Comparison of ENCODE assay signal across 22 cellular contexts in genomic region chr3:102400142-102400541, GRCh38. TPM values are rescaled to one million over a fixed set of nuclear protein-coding genes. Genes with fewer than 3 reads are reported as not detected.
DNase-seq lines count a peak whose midpoint lies in the region; ATAC-seq, FAIRE-seq and TF ChIP-seq lines count a peak whose summit lies in the region.
"Had no signal": no experiment of that assay in that cellular context is flagged by ENCODE, and none has a peak within 500 bp of the region (broad histone marks: within the 10 kb centered on the region; RNA-seq: fewer than 3 reads in every experiment).

No MANE protein-coding gene starts in this region.

- H3K56ac ChIP-seq in IMR-90 (ENCODE audit: extremely low read depth, insufficient read depth, low read length), result no peak overlapping the region

- no peak for TF ChIP-seq RAD21 in IMR-90 (IDR thresholded peaks at IDR 0.05; ENCODE audit: low read length)

- peak overlapping the region; percentile 43 for H3K27ac ChIP-seq in AG04450 (ENCODE audit: low read depth, low read length)
- no peak overlapping the region for H3K27ac ChIP-seq in IMR-90 (ENCODE audit: insufficient read depth, low read length)
- peak overlapping the region; percentile 98 for H3K27ac ChIP-seq in mesenchymal stem cell (ENCODE audit: low read length, poor library complexity, severe bottlenecking)
- H3K27ac ChIP-seq in spleen, result no peak overlapping the region
- H3K27ac ChIP-seq: ovary had no signal

- no peak overlapping the region for H3K4me2 ChIP-seq in IMR-90 (ENCODE audit: low read depth, low read length)
- H3K4me2 ChIP-seq in mesenchymal stem cell (ENCODE audit: low read length, poor library complexity, severe bottlenecking), result no peak overlapping the region

- H3K18ac ChIP-seq in IMR-90 (ENCODE audit: low read depth, low read length) (no peak overlapping the region; the same call in 1 of the 2 replicates), mesenchymal stem cell (ENCODE audit: low read depth in 1 of 2, low read length in 2 of 2) (no peak overlapping the region)

- no peaks in the 10 kb centered on the region for H4K20me1 ChIP-seq in IMR-90 (ENCODE audit: insufficient read depth, low read length)

- H3K4me3 ChIP-seq in AG04450 (ENCODE audit: low read depth, low read length) (no peak overlapping the region), IMR-90 (ENCODE audit: insufficient read depth, low read depth, low read length) (no peak overlapping the region), bronchial epithelial cell (ENCODE audit: low read depth, low read length) (no peak overlapping the region), mesenchymal stem cell (ENCODE audit: insufficient read depth in 1 of 2, low read depth in 1 of 2, low read length in 2 of 2) (no peak overlapping the region), spleen (no peak overlapping the region)
- H3K4me3 ChIP-seq: ovary had no signal

- no peak overlapping the region; the same call in 1 of the 2 replicates for H4K5ac ChIP-seq in IMR-90 (ENCODE audit: low read depth, low read length)

- H2BK12ac ChIP-seq in mesenchymal stem cell (ENCODE audit: low read length in 2 of 2), result no peak overlapping the region

- H3K36me3 ChIP-seq in IMR-90 (ENCODE audit: control insufficient read depth, insufficient read depth, low read length) (no peaks in the 10 kb centered on the region), bronchial epithelial cell (ENCODE audit: control insufficient read depth, insufficient read depth, low read length) (no peaks in the 10 kb centered on the region), mesenchymal stem cell (ENCODE audit: control insufficient read depth in 1 of 2, insufficient read depth in 2 of 2, low read depth in 1 of 2, low read length in 2 of 2) (no peaks in the 10 kb centered on the region), spleen (no peaks in the 10 kb centered on the region)
- H3K36me3 ChIP-seq: ovary had no signal

- H3K9me1 ChIP-seq in IMR-90 (ENCODE audit: insufficient read depth, low read length), result no peaks in the 10 kb centered on the region

- in situ Hi-C loops in IMR-90 (cut with MboI; ENCODE audit: low sequenced_read_pairs), result no loop called here

- H3K4me1 ChIP-seq in IMR-90 (ENCODE audit: control insufficient read depth, insufficient read depth, low read length) (no peaks in the 10 kb centered on the region), mesenchymal stem cell (ENCODE audit: control insufficient read depth, insufficient read depth, low read depth, low read length) (peaks cover 5% of the 10 kb centered on the region), spleen (no peaks in the 10 kb centered on the region)
- H3K4me1 ChIP-seq: Caco-2 had no signal

- TF ChIP-seq CTCF in AG04450 (IDR thresholded peaks at IDR 0.05; ENCODE audit: low read depth, low read length) (no peak), IMR-90 (conservative IDR thresholded peaks at IDR 0.05; ENCODE audit: low read depth, low read length) (no peak), bronchial epithelial cell (IDR thresholded peaks at IDR 0.05; ENCODE audit: insufficient read depth, low read length, severe bottlenecking) (no peak), spleen (IDR thresholded peaks at IDR 0.05 in 8 of 11, conservative IDR thresholded peaks at IDR 0.05 in 3 of 11) (no peak)

- POLR2A ChIA-PET in AG04450 (lab: Yijun Ruan, JAX) (no interaction called here), IMR-90 (lab: Charles Lee; ENCODE audit: unreplicated experiment) (no interaction called here)

- BruUV-seq in IMR-90 (replicated peaks; lab: Mats Ljungman, UMichigan), result no TSS peak

- H2BK5ac ChIP-seq in IMR-90 (ENCODE audit: low read depth, low read length, poor library complexity, severe bottlenecking) (no peak overlapping the region), mesenchymal stem cell (ENCODE audit: low read depth, low read length, poor library complexity, severe bottlenecking) (peak overlapping the region; percentile 96)

- CTCF ChIA-PET in AG04450 (lab: Charles Lee) (no interaction called here), IMR-90 (lab: Yijun Ruan, JAX) (no interaction called here)

- H2AFZ ChIP-seq in IMR-90 (replicated peaks; ENCODE audit: low read length, poor library complexity) (peak overlapping the region; percentile 61), mesenchymal stem cell (ENCODE audit: low read depth, low read length) (no peak overlapping the region)

- H3K27me3 ChIP-seq in AG04450 (ENCODE audit: control insufficient read depth, insufficient read depth, low read length) (no peaks in the 10 kb centered on the region), IMR-90 (ENCODE audit: control insufficient read depth, insufficient read depth, low read length) (no peaks in the 10 kb centered on the region), bronchial epithelial cell (ENCODE audit: control insufficient read depth, insufficient read depth, low read length) (no peaks in the 10 kb centered on the region), mesenchymal stem cell (ENCODE audit: control insufficient read depth in 1 of 2, insufficient read depth in 1 of 2, low read length in 2 of 2) (no peaks in the 10 kb centered on the region), spleen (replicated peaks in 1 of 7) (no peaks in the 10 kb centered on the region)
- H3K27me3 ChIP-seq: ovary had no signal

- H3K14ac ChIP-seq in IMR-90 (replicated peaks; ENCODE audit: low read depth, low read length) (no peak overlapping the region), mesenchymal stem cell (ENCODE audit: low read length in 2 of 2) (no peak overlapping the region)

- H3K9me3 ChIP-seq in AG04450 (ENCODE audit: control insufficient read depth, insufficient read depth, low read length) (no peaks in the 10 kb centered on the region), IMR-90 (ENCODE audit: control insufficient read depth, insufficient read depth, low read length) (no peaks in the 10 kb centered on the region), mesenchymal stem cell (ENCODE audit: control insufficient read depth, low read length) (no peaks in the 10 kb centered on the region), spleen (no peaks in the 10 kb centered on the region)
- H3K9me3 ChIP-seq: Caco-2, ovary had no signal

- H3K4ac ChIP-seq in IMR-90 (ENCODE audit: low read depth, low read length) (no peak overlapping the region; the same call in 1 of the 2 replicates), mesenchymal stem cell (ENCODE audit: low read depth in 1 of 2, low read length in 2 of 2) (no peak overlapping the region)

- dilution Hi-C loops in IMR-90 (cut with HindIII; ENCODE audit: low sequenced_read_pairs, unreplicated experiment), result no loop called here

- H3K9ac ChIP-seq in IMR-90 (ENCODE audit: low read depth, low read length) (no peak overlapping the region), mesenchymal stem cell (ENCODE audit: low read length) (no peak overlapping the region)

- no peak overlapping the region for H4K8ac ChIP-seq in IMR-90 (ENCODE audit: low read depth in 2 of 2, low read length in 2 of 2)
- H4K8ac ChIP-seq in mesenchymal stem cell (ENCODE audit: low read length), result no peak overlapping the region

- H2BK20ac ChIP-seq in IMR-90 (ENCODE audit: low read depth, low read length), result no peak overlapping the region

- peak overlapping the region; percentile 13; the same call in 1 of the 2 replicates for H2BK120ac ChIP-seq in IMR-90 (ENCODE audit: low read depth, low read length)
- no peak overlapping the region for H2BK120ac ChIP-seq in mesenchymal stem cell (ENCODE audit: low read depth, low read length)

- FAIRE-seq in bronchial epithelial cell (lab: Jason Lieb, UNC), result peak; percentile 58
- FAIRE-seq: endometrium had no signal

- H2AK9ac ChIP-seq in IMR-90 (replicated peaks; ENCODE audit: low read depth, low read length, poor library complexity), result no peak overlapping the region

- H2AK5ac ChIP-seq in IMR-90 (ENCODE audit: low read depth, low read length) (no peak overlapping the region), mesenchymal stem cell (ENCODE audit: low read length, severe bottlenecking) (peak overlapping the region; percentile 44)

- H3K23ac ChIP-seq in IMR-90 (ENCODE audit: low read depth, low read length) (no peak overlapping the region), mesenchymal stem cell (ENCODE audit: low read length in 2 of 2) (no peak overlapping the region)

- WGBS in IMR-90 (ENCODE audit: extremely low coverage in 2 of 2, insufficient read length in 1 of 2), 2 experiments, result 94% methylated on average over 2 of the region's 5 CpGs; no CpG with 5 or more reads in 1 of the 2 experiments
- 78% methylated on average over 5 of the region's 5 CpGs for WGBS in mesenchymal stem cell
- WGBS in spleen, 5 donors, result 81 to 93% (median 88%) methylated on average over 5 of the region's 5 CpGs

- TF ChIP-seq POLR2A in IMR-90 (IDR thresholded peaks at IDR 0.05; ENCODE audit: low read depth, low read length), result no peak
- no peak for TF ChIP-seq POLR2A in spleen (IDR thresholded peaks at IDR 0.05)

- ATAC-seq in IMR-90 (ENCODE audit: low read depth), result no peak; the same call in 1 of the 2 replicates
- ATAC-seq: activated naive CD4-positive, alpha-beta T cell treated with anti-CD3 and anti-CD28 coated beads, Interleukin-2, amount 50 U/mL, for 72 hours; activated T-cell treated with anti-CD3 and anti-CD28 coated beads, Interleukin-2, amount 50 U/mL, for 4 hours; stimulated activated naive B cell treated with anti-CD40 and anti-IgM and Interleukin-4, amounts not matched to agents 10 μg/mL and 1 μg/mL and 100 μg/mL, for 72 hours had no signal

- H2BK15ac ChIP-seq in IMR-90 (ENCODE audit: low read depth, low read length) (no peak overlapping the region), mesenchymal stem cell (ENCODE audit: low read depth, poor library complexity, severe bottlenecking) (peak overlapping the region; percentile 63)

- no peak overlapping the region for H4K91ac ChIP-seq in IMR-90 (ENCODE audit: insufficient read depth, low read depth, low read length)
- no peak overlapping the region for H4K91ac ChIP-seq in mesenchymal stem cell (ENCODE audit: low read length)

- H3K79me1 ChIP-seq in IMR-90 (ENCODE audit: low read depth in 1 of 2, low read length in 2 of 2), result no peaks in the 10 kb centered on the region
- H3K79me1 ChIP-seq in mesenchymal stem cell (replicated peaks; ENCODE audit: low read length, poor library complexity, severe bottlenecking), result no peaks in the 10 kb centered on the region

- DNase-seq in AG04450 (ENCODE audit: low read depth, low spot score) (no peak), IMR-90 (peak; percentile 71), bronchial epithelial cell (ENCODE audit: low read depth) (peak; percentile 52), mesenchymal stem cell (peak; percentile 2), NCI-H69 (lab: John Stamatoyannopoulos, UW) (no peak), NCI-H526 treated with DMSO at 0.1 percent for 48 hours (lab: John Stamatoyannopoulos, UW) (no peak), GM19238 (ENCODE audit: insufficient read length, low spot score) (no peak), spleen (no peak)
- DNase-seq: activated CD4-positive, alpha-beta T cell treated with anti-CD3 and anti-CD28 coated beads, Interleukin-2, amount 50 U/mL, for 4 hours; activated T-cell treated with anti-CD3 and anti-CD28 coated beads, Interleukin-2, amount 50 U/mL, for 4 hours; Caco-2; head of caudate nucleus; islet precursor cell; Karpas-422; NCI-H1694; NCI-H446 treated with DMSO at 0.1 percent for 48 hours; ovary; stimulated activated naive B cell treated with anti-CD40 and anti-IgM and Interleukin-4, amounts not matched to agents 10 μg/mL and 1 μg/mL and 100 μg/mL, for 72 hours; trophoblast cell had no signal

- intact Hi-C loops in IMR-90 (cut with micrococcal nuclease) (no loop called here), spleen (cut with DNase I; ENCODE audit: low total_unique reads) (no loop called here)

RNA-seq across cellular contexts. Expression of gene ZPLD1, which starts 34.7 kb away (rescaled TPM):
- polyA plus RNA-seq in AG04450 (2011; rRNA removed) (0.02 TPM in 1 of 2 replicates, not detected in the other), IMR-90 (2012; rRNA removed) (0.03 TPM in 1 of 2 replicates, not detected in the other), spleen (under 1 TPM in 1 of 3 donors, not detected in 2; 0.03 TPM)
- polyA minus RNA-seq in AG04450 (2011; rRNA and poly(A)+ RNA removed), result not detected in 2 replicates
- total RNA-seq in IMR-90 (2012; rRNA removed) (under 0.01 TPM in 2 replicates), bronchial epithelial cell (2.6 and 3.9 TPM in 2 replicates), spleen (not detected)
- polyA plus RNA-seq in IMR-90 (2012; cell fraction: cytosol; rRNA removed), result not detected in 2 replicates
- polyA plus RNA-seq in IMR-90 (2012; cell fraction: nucleus; rRNA removed; ENCODE audit: low replicate concordance), result 0.02 TPM in 1 of 2 replicates, not detected in the other
- 0.01 TPM for polyA plus RNA-seq in mesenchymal stem cell (2013, experiment 1 of 2)
- polyA plus RNA-seq in mesenchymal stem cell (2013, experiment 2 of 2), result not detected
- total RNA-seq: activated naive CD4-positive, alpha-beta T cell treated with anti-CD3 and anti-CD28 coated beads, Interleukin-2, amount 50 U/mL, for 72 hours; activated T-cell treated with anti-CD3 and anti-CD28 coated beads, Interleukin-2, amount 50 U/mL, for 4 hours; Caco-2; skeletal muscle tissue had no signal

Comparison
In these comparisons a context has a peak if more than half of its experiments do, and no peak if none do; other contexts are left out.
1. DNase-seq: peak in IMR-90 (single experiment), bronchial epithelial cell (single experiment) and mesenchymal stem cell (single experiment); none in AG04450 (single experiment), NCI-H69 (single experiment), NCI-H526 treated with DMSO at 0.1 percent for 48 hours (single experiment), GM19238 (single experiment) and spleen (single experiment).
2. H3K27ac ChIP-seq: peak in AG04450 (single experiment) and mesenchymal stem cell (single experiment); none in IMR-90 (single experiment) and spleen (0 of 8).